In genomic region chr12:50132505-50133135, GRCh38 we compare ENCODE assay signal across 9 cellular contexts. TPM values are rescaled to one million over a fixed set of nuclear protein-coding genes. Genes with fewer than 3 reads are reported as not detected.
A peak's percentile ranks its signal among the peaks of the same experiment; 100 is the strongest.
DNase-seq lines count a peak whose midpoint lies in the region; ATAC-seq, FAIRE-seq and TF ChIP-seq lines count a peak whose summit lies in the region.
"Had no signal": no experiment of that assay in that cellular context is flagged by ENCODE, and none has a peak within 500 bp of the region (broad histone marks: within the 10 kb centered on the region; RNA-seq: fewer than 3 reads in every experiment).

No MANE protein-coding gene starts in this region.

- no peak overlapping the region for H2BK20ac ChIP-seq in H1 (ENCODE audit: low read length)

- POLR2A ChIA-PET in H1 (lab: Charles Lee; ENCODE audit: partially characterized antibody) = interaction anchor here (0.7 to 2.4 kb wide), 10 partner anchors 10 to 180 kb away, joined by 3 to 6 read pairs (median 4); partner anchors contain the start of genes COX14 and SMARCD1

- H3K36me3 Mint-ChIP-seq in progenitor cell of endocrine pancreas (ENCODE audit: insufficient read depth) = peaks cover 23% of the 10 kb centered on the region

- no peak overlapping the region for H3K27ac ChIP-seq in cardiac muscle cell
- no peak overlapping the region for H3K27ac ChIP-seq in H1 (ENCODE audit: low read depth, low read length)

- no peak overlapping the region for H2BK12ac ChIP-seq in H1 (ENCODE audit: low read depth, low read length)

- no peak overlapping the region for H3K4me3 Mint-ChIP-seq in progenitor cell of endocrine pancreas (ENCODE audit: low read depth)

- no peak for TF ChIP-seq POLR2A in H1 (IDR thresholded peaks at IDR 0.05; ENCODE audit: control extremely low read depth in 1 of 2, low read depth in 2 of 2, low read length in 2 of 2)

- no peaks in the 10 kb centered on the region; the same call in 1 of the 2 replicates for H3K79me1 ChIP-seq in H1 (ENCODE audit: low read depth, low read length)

- TF ChIP-seq EP300 in H1 (IDR thresholded peaks at IDR 0.05; ENCODE audit: borderline replicate concordance in 1 of 2, low read depth in 2 of 2, low read length in 2 of 2) = no peak

- H3K9me3 ChIP-seq in cardiac muscle cell (ENCODE audit: low read depth) = no peaks in the 10 kb centered on the region
- no peaks in the 10 kb centered on the region for H3K9me3 ChIP-seq in H1 (ENCODE audit: insufficient read depth in 2 of 2, low read depth in 1 of 2, low read length in 1 of 2)

- no peak overlapping the region for H2BK5ac ChIP-seq in H1 (ENCODE audit: low read depth, low read length)

- H4K91ac ChIP-seq in H1 (replicated peaks; ENCODE audit: insufficient read length, low read length) = no peak overlapping the region

- no peaks in the 10 kb centered on the region for H3K9me3 Mint-ChIP-seq in progenitor cell of endocrine pancreas (ENCODE audit: low read depth)

- WGBS in H1 (ENCODE audit: extremely low coverage in 1 of 2, insufficient coverage in 1 of 2, insufficient read length in 1 of 2, insufficient replicate concordance in 2 of 2, low coverage in 1 of 2, low lambda C conversion rate in 2 of 2, missing lambda C conversion rate in 1 of 2), 2 experiments = 96% methylated on average over 2 of the region's 2 CpGs; no CpG with 5 or more reads in 1 of the 2 experiments

- H3K18ac ChIP-seq in H1 (ENCODE audit: extremely low read depth, low read length) = no peak overlapping the region

- no peak overlapping the region for H4K5ac ChIP-seq in H1 (ENCODE audit: insufficient read length, low read depth, low read length)

- H3K4me3 ChIP-seq in cardiac muscle cell = no peak overlapping the region
- no peak overlapping the region for H3K4me3 ChIP-seq in H1 (ENCODE audit: extremely low read depth in 1 of 4, insufficient read depth in 2 of 4, low read depth in 3 of 4, low read length in 4 of 4)

- no peak overlapping the region for H3K4me2 ChIP-seq in H1 (ENCODE audit: insufficient read depth in 1 of 2, low read depth in 2 of 2, low read length in 2 of 2)

- no peak overlapping the region for H2BK15ac ChIP-seq in H1 (ENCODE audit: low read length)

- intact Hi-C loops in Right ventricle myocardium inferior (cut with DNase I) = no loop called here

- TF ChIP-seq RAD21 in H1 (IDR thresholded peaks at IDR 0.05 in 1 of 2, conservative IDR thresholded peaks at IDR 0.05 in 1 of 2; ENCODE audit: low read depth in 2 of 2, low read length in 2 of 2) = peak; percentile 49 to 56; a peak in 3 of 4 replicates

- H4K8ac ChIP-seq in H1 (ENCODE audit: extremely low read depth, insufficient read depth, low read length) = no peak overlapping the region

- H3K27me3 ChIP-seq in cardiac muscle cell = no peaks in the 10 kb centered on the region
- no peaks in the 10 kb centered on the region for H3K27me3 ChIP-seq in H1 (replicated peaks in 1 of 4; ENCODE audit: control insufficient read depth in 3 of 4, extremely low read depth in 1 of 4, insufficient read depth in 3 of 4, low read length in 3 of 4)

- no peak overlapping the region for H2AFZ ChIP-seq in H1 (ENCODE audit: low read length)

- no peak overlapping the region for H3K27ac Mint-ChIP-seq in progenitor cell of endocrine pancreas

- ATAC-seq in Right ventricle myocardium inferior = no peak
- no peak for ATAC-seq in activated CD4-positive, CD25-positive, alpha-beta regulatory T cell treated with anti-CD3 and anti-CD28 coated beads, Interleukin-2, amount 50 U/mL, for 24 hours
- no peak for ATAC-seq in GM19452 (IDR thresholded peaks at IDR 0.05; ENCODE audit: unreplicated experiment)
- ATAC-seq in GM21381 (IDR thresholded peaks at IDR 0.05; ENCODE audit: unreplicated experiment) = no peak

- no peak overlapping the region for H3K56ac ChIP-seq in H1 (replicated peaks; ENCODE audit: insufficient read length, low read depth, low read length)

- peaks cover 0 to 3% of the 10 kb centered on the region in 2 experiments for H4K20me1 ChIP-seq in H1 (replicated peaks in 1 of 2; ENCODE audit: control insufficient read depth in 1 of 2, insufficient read depth in 2 of 2, low read length in 2 of 2)

- no peaks in the 10 kb centered on the region for H3K27me3 Mint-ChIP-seq in progenitor cell of endocrine pancreas

- CTCF ChIA-PET in H1 (lab: Charles Lee; ENCODE audit: partially characterized antibody) = interaction anchor here (0.6 to 4.2 kb wide), 28 partner anchors 9 to 298 kb away, joined by 3 to 38 read pairs (median 4); partner anchors contain the start of genes CERS5, COX14 and GPD1

- no peak overlapping the region for H3K14ac ChIP-seq in H1 (ENCODE audit: insufficient read length)

- H3K79me2 ChIP-seq in H1 (ENCODE audit: control insufficient read depth in 1 of 2, insufficient read depth in 2 of 2, low read length in 2 of 2) = no peaks in the 10 kb centered on the region

- H3K9ac ChIP-seq in H1 (replicated peaks in 1 of 4; ENCODE audit: extremely low read depth in 1 of 4, low read depth in 3 of 4, low read length in 3 of 4) = no peak overlapping the region

- H2BK120ac ChIP-seq in H1 (replicated peaks; ENCODE audit: low read depth, low read length) = no peak overlapping the region

- no peak overlapping the region for H2AK5ac ChIP-seq in H1 (ENCODE audit: low read depth, low read length)

- H3K4me1 Mint-ChIP-seq in progenitor cell of endocrine pancreas (ENCODE audit: low read depth) = no peaks in the 10 kb centered on the region

- H3K4me1 ChIP-seq in cardiac muscle cell (ENCODE audit: low read depth) (peaks cover 2% of the 10 kb centered on the region), H1 (replicated peaks in 1 of 4; ENCODE audit: control insufficient read depth in 3 of 4, insufficient read depth in 4 of 4, low read length in 3 of 4) (no peaks in the 10 kb centered on the region)

- FAIRE-seq in H1 (lab: Jason Lieb, UNC) = no peak
- FAIRE-seq: GM18507 had no signal

- no peak overlapping the region for H3K4ac ChIP-seq in H1 (replicated peaks; ENCODE audit: insufficient read length, low read depth, low read length)

- peaks cover 2% of the 10 kb centered on the region; the same call in 1 of the 2 replicates for H3K23me2 ChIP-seq in H1 (ENCODE audit: low read depth, low read length)

- H3K23ac ChIP-seq in H1 (ENCODE audit: insufficient read length) = no peak overlapping the region

- TF ChIP-seq CTCF in cardiac muscle cell (IDR thresholded peaks at IDR 0.05; ENCODE audit: low read depth, low read length) (peak; percentile 61), H1 (IDR thresholded peaks at IDR 0.05; ENCODE audit: control extremely low read depth in 1 of 3, insufficient read depth in 1 of 3, low read depth in 1 of 3, low read length in 3 of 3) (peak in 2 of 3 experiments; percentile 33 to 38; a peak in 2 of 4 replicates), progenitor cell of endocrine pancreas (IDR thresholded peaks at IDR 0.05; ENCODE audit: unreplicated experiment) (peak; percentile 78)

- peaks cover 47% of the 10 kb centered on the region for H3K36me3 ChIP-seq in cardiac muscle cell
- peaks cover 23 to 67% (median 51%) of the 10 kb centered on the region in 4 experiments for H3K36me3 ChIP-seq in H1 (ENCODE audit: control insufficient read depth in 2 of 4, insufficient read depth in 4 of 4, low read length in 3 of 4)

- DNase-seq in cardiac muscle cell (ENCODE audit: low read depth in 1 of 2, low spot score in 1 of 2) = peak; percentile 28 to 71
- no peak for DNase-seq in Right ventricle myocardium inferior (ENCODE audit: missing footprints)
- peak; percentile 70 for DNase-seq in OCI-M1 (lab: John Stamatoyannopoulos, UW)
- DNase-seq in H1 (ENCODE audit: low read depth in 1 of 2, low spot score in 2 of 2) = no peak
- no peak for DNase-seq in progenitor cell of endocrine pancreas (ENCODE audit: low spot score, unreplicated experiment)

RNA-seq across cellular contexts. Expression of gene COX14, which starts 20.6 kb away (rescaled TPM):
- 43.9 and 105 TPM in 2 replicates for total RNA-seq in cardiac muscle cell
- 234 and 265 TPM in 2 replicates for polyA plus RNA-seq in cardiac muscle cell
- 234 TPM for total RNA-seq in Right ventricle myocardium inferior
- 38.5 and 40.1 TPM in 2 replicates for total RNA-seq in H1 (2021; fragmentation: NEBNext Ultra II Directional; extraction: Animal tissue kit (Norgen Biotek cat#: 25700))
- 84.3 and 102 TPM in 2 replicates for polyA plus RNA-seq in H1 (2011; rRNA removed)
- polyA plus RNA-seq in H1 (2011; cell fraction: cytosol; rRNA removed) = 79.1 TPM
- polyA plus RNA-seq in H1 (2011; cell fraction: nucleus; rRNA removed) = 51.9 TPM
- 47.2 to 55.2 TPM (median 54.2 TPM) in 4 replicates for polyA plus RNA-seq in H1 (2012, experiment 1 of 2)
- 82.9 TPM for polyA plus RNA-seq in H1 (2012, experiment 2 of 2)
- 70.4 TPM for polyA plus RNA-seq in H1 (2013, experiment 1 of 2)
- 71.0 TPM for polyA plus RNA-seq in H1 (2013, experiment 2 of 2)
- polyA minus RNA-seq in H1 (2011; rRNA and poly(A)+ RNA removed) = 22.0 and 26.2 TPM in 2 replicates
- 15.9 TPM for polyA minus RNA-seq in H1 (2011; cell fraction: cytosol; rRNA and poly(A)+ RNA removed)
- 20.6 TPM for polyA minus RNA-seq in H1 (2011; cell fraction: nucleus; rRNA and poly(A)+ RNA removed)
- total RNA-seq in progenitor cell of endocrine pancreas = 25.1 and 30.1 TPM in 2 replicates

RNA-seq across cellular contexts. Expression of gene GPD1, which starts 28.8 kb away (rescaled TPM):
- total RNA-seq in cardiac muscle cell = 1.7 and 3.4 TPM in 2 replicates
- 2.5 and 4.3 TPM in 2 replicates for polyA plus RNA-seq in cardiac muscle cell
- total RNA-seq in Right ventricle myocardium inferior = 51.1 TPM
- 0.74 and 1.2 TPM in 2 replicates for total RNA-seq in H1 (2021; fragmentation: NEBNext Ultra II Directional; extraction: Animal tissue kit (Norgen Biotek cat#: 25700))
- polyA plus RNA-seq in H1 (2011; rRNA removed) = 0.45 and 0.53 TPM in 2 replicates
- 0.88 TPM for polyA plus RNA-seq in H1 (2011; cell fraction: cytosol; rRNA removed)
- polyA plus RNA-seq in H1 (2011; cell fraction: nucleus; rRNA removed) = 1.1 TPM
- 0.65 to 1.2 TPM (median 0.89 TPM) in 4 replicates for polyA plus RNA-seq in H1 (2012, experiment 1 of 2)
- 0.84 TPM for polyA plus RNA-seq in H1 (2012, experiment 2 of 2)
- polyA plus RNA-seq in H1 (2013, experiment 1 of 2) = 0.14 TPM
- 0.15 TPM for polyA plus RNA-seq in H1 (2013, experiment 2 of 2)
- 0.71 and 3.5 TPM in 2 replicates for polyA minus RNA-seq in H1 (2011; rRNA and poly(A)+ RNA removed)
- not detected for polyA minus RNA-seq in H1 (2011; cell fraction: cytosol; rRNA and poly(A)+ RNA removed)
- 1.00 TPM for polyA minus RNA-seq in H1 (2011; cell fraction: nucleus; rRNA and poly(A)+ RNA removed)
- total RNA-seq in progenitor cell of endocrine pancreas = 2.0 and 2.1 TPM in 2 replicates

RNA-seq across cellular contexts. Expression of gene CERS5, which starts 34.5 kb away (rescaled TPM):
- total RNA-seq in cardiac muscle cell (51.9 and 78.4 TPM in 2 replicates), Right ventricle myocardium inferior (9.6 TPM), progenitor cell of endocrine pancreas (66.5 and 69.1 TPM in 2 replicates)
- polyA plus RNA-seq in cardiac muscle cell (107 and 127 TPM in 2 replicates), H1 (2011; rRNA removed) (75.8 and 119 TPM in 2 replicates)
- 58.5 and 69.2 TPM in 2 replicates for total RNA-seq in H1 (2021; fragmentation: NEBNext Ultra II Directional; extraction: Animal tissue kit (Norgen Biotek cat#: 25700))
- 67.9 TPM for polyA plus RNA-seq in H1 (2011; cell fraction: cytosol; rRNA removed)
- polyA plus RNA-seq in H1 (2011; cell fraction: nucleus; rRNA removed) = 66.1 TPM
- 49.6 to 66.4 TPM (median 60.5 TPM) in 4 replicates for polyA plus RNA-seq in H1 (2012, experiment 1 of 2)
- 37.1 TPM for polyA plus RNA-seq in H1 (2012, experiment 2 of 2)
- 49.5 TPM for polyA plus RNA-seq in H1 (2013, experiment 1 of 2)
- polyA plus RNA-seq in H1 (2013, experiment 2 of 2) = 56.9 TPM
- polyA minus RNA-seq in H1 (2011; rRNA and poly(A)+ RNA removed) = 146 TPM in 2 replicates
- 36.5 TPM for polyA minus RNA-seq in H1 (2011; cell fraction: cytosol; rRNA and poly(A)+ RNA removed)
- polyA minus RNA-seq in H1 (2011; cell fraction: nucleus; rRNA and poly(A)+ RNA removed) = 80.0 TPM

RNA-seq across cellular contexts. Expression of gene SMARCD1, which starts 47.5 kb away (rescaled TPM):
- total RNA-seq in cardiac muscle cell (97.8 and 108 TPM in 2 replicates), Right ventricle myocardium inferior (20.1 TPM), progenitor cell of endocrine pancreas (160 and 167 TPM in 2 replicates)
- polyA plus RNA-seq in cardiac muscle cell (40.7 and 45.1 TPM in 2 replicates), H1 (2011; rRNA removed) (130 and 134 TPM in 2 replicates)
- 128 and 140 TPM in 2 replicates for total RNA-seq in H1 (2021; fragmentation: NEBNext Ultra II Directional; extraction: Animal tissue kit (Norgen Biotek cat#: 25700))
- 108 TPM for polyA plus RNA-seq in H1 (2011; cell fraction: cytosol; rRNA removed)
- polyA plus RNA-seq in H1 (2011; cell fraction: nucleus; rRNA removed) = 163 TPM
- 129 to 179 TPM (median 144 TPM) in 4 replicates for polyA plus RNA-seq in H1 (2012, experiment 1 of 2)
- 124 TPM for polyA plus RNA-seq in H1 (2012, experiment 2 of 2)
- polyA plus RNA-seq in H1 (2013, experiment 1 of 2) = 78.3 TPM
- 77.3 TPM for polyA plus RNA-seq in H1 (2013, experiment 2 of 2)
- 188 TPM in 2 replicates for polyA minus RNA-seq in H1 (2011; rRNA and poly(A)+ RNA removed)
- polyA minus RNA-seq in H1 (2011; cell fraction: cytosol; rRNA and poly(A)+ RNA removed) = 160 TPM
- polyA minus RNA-seq in H1 (2011; cell fraction: nucleus; rRNA and poly(A)+ RNA removed) = 105 TPM

Comparison
In these comparisons a context has a peak if more than half of its experiments do, and no peak if none do; other contexts are left out.
1. DNase-seq: peak in cardiac muscle cell (2 of 2) and OCI-M1 (single experiment); none in Right ventricle myocardium inferior (single experiment), H1 (0 of 2) and progenitor cell of endocrine pancreas (single experiment).
2. RNA of gene GPD1, which starts 28.8 kb away (total RNA-seq): 51.1 TPM in Right ventricle myocardium inferior (single experiment); 1.7 to 3.4 TPM in cardiac muscle cell, 2.0 to 2.1 TPM in progenitor cell of endocrine pancreas and 0.74 to 1.2 TPM in H1; every median in the first group is over 10 times any median in the second.
3. Peak in every context shown above with its lines, with median percentiles within 50 percentile points of each other: CTCF ChIP-seq.